8 cellular contexts compared by ENCODE assay signal in the genomic region with DNA sequence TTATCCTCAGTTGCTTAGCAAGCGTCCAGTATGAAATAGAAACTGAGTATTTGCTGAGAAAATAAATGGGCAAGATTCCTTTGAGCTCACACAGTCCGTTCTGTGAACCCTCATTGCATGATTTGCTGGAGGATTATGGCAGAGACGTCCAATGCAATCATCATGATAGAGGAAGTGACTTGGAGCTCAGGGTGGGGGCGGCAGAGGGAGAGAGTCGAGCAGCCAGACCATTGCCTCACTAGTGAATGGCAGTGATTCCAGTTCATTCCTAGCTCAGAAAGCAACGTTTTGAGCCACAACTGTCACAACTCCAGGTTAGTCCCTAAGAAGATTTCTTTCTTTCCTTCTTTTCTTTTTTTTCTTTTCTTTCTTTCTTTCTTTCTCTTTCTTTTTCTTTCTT. TPM values are rescaled to one million over a fixed set of nuclear protein-coding genes. Genes with fewer than 3 reads are reported as not detected.
DNase-seq lines count a peak whose midpoint lies in the region; ATAC-seq lines count a peak whose summit lies in the region.

No MANE protein-coding gene starts in this region.

- H3K4me3 ChIP-seq in mesenchymal stem cell (ENCODE audit: insufficient read depth in 1 of 2, low read depth in 1 of 2, low read length in 2 of 2): peak overlapping the region in 1 of 2 experiments; percentile 20

- no peak overlapping the region for H2AFZ ChIP-seq in mesenchymal stem cell (ENCODE audit: low read depth, low read length)

- no peak overlapping the region for H2BK12ac ChIP-seq in mesenchymal stem cell (ENCODE audit: low read length in 2 of 2)

- WGBS in mesenchymal stem cell: 49% methylated on average over 6 of the region's 6 CpGs

- H3K18ac ChIP-seq in mesenchymal stem cell (ENCODE audit: low read depth in 1 of 2, low read length in 2 of 2): no peak overlapping the region

- no peak overlapping the region for H2BK15ac ChIP-seq in mesenchymal stem cell (ENCODE audit: low read depth, poor library complexity, severe bottlenecking)

- H3K23ac ChIP-seq in mesenchymal stem cell (ENCODE audit: low read length in 2 of 2): no peak overlapping the region

- H4K91ac ChIP-seq in mesenchymal stem cell (ENCODE audit: low read length): no peak overlapping the region

- H3K27me3 ChIP-seq in mesenchymal stem cell (ENCODE audit: control insufficient read depth in 1 of 2, insufficient read depth in 1 of 2, low read length in 2 of 2): peaks cover 4 to 18% of the 10 kb centered on the region in 2 experiments

- H2AK5ac ChIP-seq in mesenchymal stem cell (ENCODE audit: low read length, severe bottlenecking): no peak overlapping the region

- no peaks in the 10 kb centered on the region for H3K79me1 ChIP-seq in mesenchymal stem cell (replicated peaks; ENCODE audit: low read length, poor library complexity, severe bottlenecking)

- DNase-seq in EH (ENCODE audit: low read depth): peak; percentile 57
- peak; percentile 89 for DNase-seq in NOMO-1 treated with dmso at 0.1 percent for 144 hours (lab: John Stamatoyannopoulos, UW; ENCODE audit: unreplicated experiment)
- peak; percentile 28 for DNase-seq in astrocyte of the hippocampus (ENCODE audit: low read depth, low spot score)
- DNase-seq in mesenchymal stem cell: peak; percentile 32
- DNase-seq in GDM1 (lab: John Stamatoyannopoulos, UW): no peak
- no peak for DNase-seq in iPS-NIHi7 (ENCODE audit: extremely low spot score)

- no peak overlapping the region for H3K27ac ChIP-seq in mesenchymal stem cell (ENCODE audit: low read length, poor library complexity, severe bottlenecking)

- no peaks in the 10 kb centered on the region for H3K36me3 ChIP-seq in mesenchymal stem cell (ENCODE audit: control insufficient read depth in 1 of 2, insufficient read depth in 2 of 2, low read depth in 1 of 2, low read length in 2 of 2)

- no peak overlapping the region for H4K8ac ChIP-seq in mesenchymal stem cell (ENCODE audit: low read length)

- H2BK5ac ChIP-seq in mesenchymal stem cell (ENCODE audit: low read depth, low read length, poor library complexity, severe bottlenecking): no peak overlapping the region

- H3K4me1 ChIP-seq in mesenchymal stem cell (ENCODE audit: control insufficient read depth, insufficient read depth, low read depth, low read length): no peaks in the 10 kb centered on the region

- H3K9ac ChIP-seq in mesenchymal stem cell (ENCODE audit: low read length): peak overlapping the region; percentile 78

- H3K9me3 ChIP-seq in mesenchymal stem cell (ENCODE audit: control insufficient read depth, low read length): peaks cover 8% of the 10 kb centered on the region

- no peak overlapping the region for H3K4me2 ChIP-seq in mesenchymal stem cell (ENCODE audit: low read length, poor library complexity, severe bottlenecking)

- no peak overlapping the region for H2BK120ac ChIP-seq in mesenchymal stem cell (ENCODE audit: low read depth, low read length)

- no peak for ATAC-seq in HG02588 (IDR thresholded peaks at IDR 0.05; ENCODE audit: unreplicated experiment)
- ATAC-seq in GM18873 (IDR thresholded peaks at IDR 0.05; ENCODE audit: low FRiP score, unreplicated experiment): no peak

- no peak overlapping the region for H3K4ac ChIP-seq in mesenchymal stem cell (ENCODE audit: low read depth in 1 of 2, low read length in 2 of 2)

- no peak overlapping the region for H3K14ac ChIP-seq in mesenchymal stem cell (ENCODE audit: low read length in 2 of 2)

RNA-seq across cellular contexts. Expression of a gene that starts 27.5 kb away (rescaled TPM):
- 1.1 TPM for polyA plus RNA-seq in mesenchymal stem cell (2013, experiment 1 of 2)
- 1.2 TPM for polyA plus RNA-seq in mesenchymal stem cell (2013, experiment 2 of 2)

RNA-seq across cellular contexts. Expression of a gene that starts 28.9 kb away (rescaled TPM):
- 24.8 TPM for polyA plus RNA-seq in mesenchymal stem cell (2013, experiment 1 of 2)
- polyA plus RNA-seq in mesenchymal stem cell (2013, experiment 2 of 2): 25.6 TPM

Comparison
In these comparisons a context has a peak if more than half of its experiments do, and no peak if none do; other contexts are left out.
1. DNase-seq: peak in EH (single experiment), NOMO-1 treated with dmso at 0.1 percent for 144 hours (single experiment), astrocyte of the hippocampus (single experiment) and mesenchymal stem cell (single experiment); none in GDM1 (single experiment) and iPS-NIHi7 (single experiment).